ENCODE assay signal across 1 cellular context in genomic region chr5:15440434-15440833, GRCh38.
TF ChIP-seq lines count a peak whose summit lies in the region.

No MANE protein-coding gene starts in this region.

TF ChIP-seq in GM23338, 12 proteins besides CTCF, POLR2A, EP300 and RAD21 (continued from another document):
- TF ChIP-seq ZNF462 (CRISPR knock-in tag; IDR thresholded peaks at IDR 0.05) (no peak), REST (IDR thresholded peaks at IDR 0.05; ENCODE audit: unreplicated experiment) (no peak)
